16 cellular contexts compared by ENCODE assay signal in genomic region chr11:64857485-64857884, GRCh38. TPM values are rescaled to one million over a fixed set of nuclear protein-coding genes. Genes with fewer than 3 reads are reported as not detected.
DNase-seq lines count a peak whose midpoint lies in the region; ATAC-seq, FAIRE-seq and TF ChIP-seq lines count a peak whose summit lies in the region.
"Had no signal": no experiment of that assay in that cellular context is flagged by ENCODE, and none has a peak within 500 bp of the region (broad histone marks: within the 10 kb centered on the region; RNA-seq: fewer than 3 reads in every experiment).

No MANE protein-coding gene starts in this region.

- no peaks in the 10 kb centered on the region for H4K20me1 ChIP-seq in Karpas-422 (ENCODE audit: insufficient read depth, low read depth, low read length)

- no peaks in the 10 kb centered on the region for H3K9me2 ChIP-seq in Karpas-422 (replicated peaks; ENCODE audit: insufficient read depth, low read length)

- peaks cover 57% of the 10 kb centered on the region for H3K4me1 ChIP-seq in A549
- H3K4me1 ChIP-seq in Karpas-422 (ENCODE audit: low read length): peaks cover 41% of the 10 kb centered on the region

- H3K4me2 ChIP-seq in A549 (no peak overlapping the region), Karpas-422 (ENCODE audit: low read depth, low read length, poor library complexity, severe bottlenecking) (no peak overlapping the region)

- no peaks in the 10 kb centered on the region for H3K27me3 ChIP-seq in Karpas-422 (ENCODE audit: low read length)

- H3K9me3 ChIP-seq in A549 (no peaks in the 10 kb centered on the region), Karpas-422 (ENCODE audit: low read length) (no peaks in the 10 kb centered on the region)
- H3K9me3 ChIP-seq: Caco-2 had no signal

- peak overlapping the region; percentile 71 for H3K27ac Mint-ChIP-seq in HFFc6
- H3K27ac Mint-ChIP-seq in activated naive CD8-positive, alpha-beta T cell treated with anti-CD3 and anti-CD28 coated beads, Interleukin-2, amount 10 ng/mL, durations not matched to agents 7 days and 5 days: peak overlapping the region; percentile 64
- H3K27ac Mint-ChIP-seq in natural killer cell: peak overlapping the region; percentile 95 to 96
- H3K27ac Mint-ChIP-seq: type B pancreatic cell, WTC11 had no signal

- no peaks in the 10 kb centered on the region for H3K36me3 ChIP-seq in Karpas-422 (ENCODE audit: insufficient read depth, low read length)

- H3K9ac ChIP-seq in Karpas-422 (ENCODE audit: low read length): no peak overlapping the region

- no peak overlapping the region for H3K4me3 Mint-ChIP-seq in HFFc6
- no peak overlapping the region for H3K4me3 Mint-ChIP-seq in activated naive CD8-positive, alpha-beta T cell treated with anti-CD3 and anti-CD28 coated beads, Interleukin-2, amount 10 ng/mL, durations not matched to agents 7 days and 5 days
- peak overlapping the region; percentile 37 for H3K4me3 Mint-ChIP-seq in natural killer cell
- H3K4me3 Mint-ChIP-seq: endodermal cell, type B pancreatic cell, WTC11 had no signal

- peak overlapping the region; percentile 91 to 92 for H3K27ac ChIP-seq in A549
- no peak overlapping the region for H3K27ac ChIP-seq in Karpas-422 (ENCODE audit: low read length)

- TF ChIP-seq RAD21 in A549 (conservative IDR thresholded peaks at IDR 0.05 in 1 of 2, IDR thresholded peaks at IDR 0.05 in 1 of 2): no peak

- CTCF ChIA-PET in A549 (lab: Yijun Ruan, JAX): interaction anchor here (0.6 to 39.4 kb wide), 4 partner anchors 4 to 204 kb away, joined by 3 to 1607 read pairs (median 462); partner anchors contain the start of genes CDC42BPG and EHD1

- TF ChIP-seq EP300 in A549 (IDR thresholded peaks at IDR 0.05): no peak

- H3K9me3 Mint-ChIP-seq in HFFc6: no peaks in the 10 kb centered on the region
- H3K9me3 Mint-ChIP-seq in activated naive CD8-positive, alpha-beta T cell treated with anti-CD3 and anti-CD28 coated beads, Interleukin-2, amount 10 ng/mL, durations not matched to agents 7 days and 5 days: no peaks in the 10 kb centered on the region
- H3K9me3 Mint-ChIP-seq in natural killer cell: no peaks in the 10 kb centered on the region
- H3K9me3 Mint-ChIP-seq: endodermal cell, type B pancreatic cell, WTC11 had no signal

- TF ChIP-seq CTCF in A549 (IDR thresholded peaks at IDR 0.05) (no peak), HFFc6 (IDR thresholded peaks at IDR 0.05) (no peak), natural killer cell (IDR thresholded peaks at IDR 0.05) (no peak)

- 92% methylated on average over 6 of the region's 6 CpGs for WGBS in A549 (ENCODE audit: missing lambda C conversion rate)

- TF ChIP-seq POLR2A in A549 (IDR thresholded peaks at IDR 0.05; ENCODE audit: low read length): no peak

- peaks cover 23% of the 10 kb centered on the region for H3K36me3 Mint-ChIP-seq in HFFc6 (ENCODE audit: low read depth)
- H3K36me3 Mint-ChIP-seq in activated naive CD8-positive, alpha-beta T cell treated with anti-CD3 and anti-CD28 coated beads, Interleukin-2, amount 10 ng/mL, durations not matched to agents 7 days and 5 days: peaks cover 26% of the 10 kb centered on the region
- no peaks in the 10 kb centered on the region for H3K36me3 Mint-ChIP-seq in natural killer cell
- H3K36me3 Mint-ChIP-seq: WTC11 had no signal

- POLR2A ChIA-PET in A549 (lab: Yijun Ruan, JAX): interaction anchor here (1.3 kb wide), 1 partner anchor 23 kb away, joined by 3 read pairs; no protein-coding TSS in a partner anchor
- POLR2A ChIA-PET in activated naive CD8-positive, alpha-beta T cell treated with anti-CD3 and anti-CD28 coated beads, Interleukin-2, amount 10 ng/mL, durations not matched to agents 7 days and 5 days (lab: Charles Lee): interaction anchor here (0.6 to 27.4 kb wide), 4 partner anchors 11 to 189 kb away, joined by 3 to 782 read pairs (median 30); partner anchors contain the start of gene EHD1

- H3K4me3 ChIP-seq in A549 (no peak overlapping the region), Karpas-422 (ENCODE audit: low read length) (no peak overlapping the region)

- ATAC-seq in A549: no peak
- no peak for ATAC-seq in activated naive CD8-positive, alpha-beta T cell treated with anti-CD3 and anti-CD28 coated beads, Interleukin-2, amount 10 ng/mL, durations not matched to agents 7 days and 5 days (ENCODE audit: low read depth)
- no peak for ATAC-seq in natural killer cell
- ATAC-seq in GM21825 (IDR thresholded peaks at IDR 0.05; ENCODE audit: unreplicated experiment): no peak
- ATAC-seq: WTC11 had no signal

- no peak for FAIRE-seq in A549 (lab: Jason Lieb, UNC)

- H3K79me2 ChIP-seq in Karpas-422 (ENCODE audit: low read length): peaks cover 13% of the 10 kb centered on the region

- DNase-seq in A549 (ENCODE audit: low read depth in 1 of 2, low spot score in 1 of 2) (no peak), HFFc6 (no peak), natural killer cell (no peak), SKM-1 treated with dmso at 0.1 percent for 144 hours (lab: John Stamatoyannopoulos, UW; ENCODE audit: unreplicated experiment) (no peak), Karpas-422 (no peak), GDM1 (lab: John Stamatoyannopoulos, UW) (no peak)
- DNase-seq in activated naive CD8-positive, alpha-beta T cell treated with anti-CD3 and anti-CD28 coated beads, Interleukin-2, amount 10 ng/mL, durations not matched to agents 7 days and 5 days: no peak
- DNase-seq: amniotic stem cell; endodermal cell; NCI-H2081; stimulated activated CD4-positive, alpha-beta T cell treated with anti-CD3 and anti-CD28 coated beads, Interleukin-4, amount 100 ng/mL, for 1 hour had no signal

- H3K27me3 Mint-ChIP-seq in HFFc6 (ENCODE audit: insufficient read depth): no peaks in the 10 kb centered on the region
- no peaks in the 10 kb centered on the region for H3K27me3 Mint-ChIP-seq in activated naive CD8-positive, alpha-beta T cell treated with anti-CD3 and anti-CD28 coated beads, Interleukin-2, amount 10 ng/mL, durations not matched to agents 7 days and 5 days
- H3K27me3 Mint-ChIP-seq in natural killer cell (ENCODE audit: low read depth in 2 of 2): no peaks in the 10 kb centered on the region
- H3K27me3 Mint-ChIP-seq: type B pancreatic cell had no signal

- intact Hi-C loops in natural killer cell (cut with micrococcal nuclease): no loop called here

- H3K4me1 Mint-ChIP-seq in HFFc6 (ENCODE audit: low read depth) (peaks cover 33% of the 10 kb centered on the region), natural killer cell (peaks cover 61 to 81% of the 10 kb centered on the region in 2 donors)
- peaks cover 68% of the 10 kb centered on the region for H3K4me1 Mint-ChIP-seq in activated naive CD8-positive, alpha-beta T cell treated with anti-CD3 and anti-CD28 coated beads, Interleukin-2, amount 10 ng/mL, durations not matched to agents 7 days and 5 days
- H3K4me1 Mint-ChIP-seq: endodermal cell, WTC11 had no signal

- H2AFZ ChIP-seq in Karpas-422 (ENCODE audit: low read length): no peak overlapping the region

RNA-seq across cellular contexts. Expression of gene CDC42BPG, which starts 13.0 kb away (rescaled TPM):
- polyA plus RNA-seq in A549 (2011; rRNA removed) (0.35 and 0.50 TPM in 2 replicates), A549 (2017; fragmentation: RNase III; extraction: RNeasy Plus Mini Kit Qiagen cat#74134 plus additional on column Dnase treatment) (1.0 to 1.1 TPM (median 1.0 TPM) in 3 replicates)
- polyA plus RNA-seq in A549 (2012; cell fraction: cytosol; rRNA removed): 0.26 and 0.49 TPM in 2 replicates
- polyA plus RNA-seq in A549 (2012; cell fraction: nucleus; rRNA removed): 1.3 and 1.8 TPM in 2 replicates
- polyA minus RNA-seq in A549 (2011; rRNA and poly(A)+ RNA removed): 0.45 and 1.0 TPM in 2 replicates
- under 1 TPM in 5 of 6 experiments, not detected in 1; 0.02 to 0.21 (median 0.05) TPM for total RNA-seq in HFFc6 (2021; fragmentation: NEBNext Ultra II Directional; extraction: Animal tissue kit (Norgen Biotek cat#: 25700))
- 1 to 10 TPM; 3.4 to 3.5 TPM for total RNA-seq in activated naive CD8-positive, alpha-beta T cell treated with anti-CD3 and anti-CD28 coated beads, Interleukin-2, amount 10 ng/mL, durations not matched to agents 7 days and 5 days
- total RNA-seq in natural killer cell: 10 to 100 TPM in 2 of 3 donors, 1 to 10 TPM in 1; 8.2 to 12.7 (median 10.7) TPM
- total RNA-seq in Karpas-422 (2014; rRNA removed; shearing (Covaris generic); ENCODE audit: low replicate concordance): 0.15 and 0.22 TPM in 2 replicates
- polyA plus RNA-seq: neural cell had no signal

RNA-seq across cellular contexts. Expression of gene EHD1, which starts 20.9 kb away (rescaled TPM):
- polyA plus RNA-seq in A549 (2011; rRNA removed): 25.9 and 27.7 TPM in 2 replicates
- 96.0 and 103 TPM in 2 replicates for polyA plus RNA-seq in A549 (2012; cell fraction: cytosol; rRNA removed)
- 153 and 200 TPM in 2 replicates for polyA plus RNA-seq in A549 (2012; cell fraction: nucleus; rRNA removed)
- polyA plus RNA-seq in A549 (2017; fragmentation: RNase III; extraction: RNeasy Plus Mini Kit Qiagen cat#74134 plus additional on column Dnase treatment): 37.8 to 52.4 TPM (median 43.4 TPM) in 3 replicates
- polyA minus RNA-seq in A549 (2011; rRNA and poly(A)+ RNA removed): 65.8 and 67.3 TPM in 2 replicates
- 100 to 1,000 TPM; 189 to 227 (median 197) TPM for total RNA-seq in HFFc6 (2021; fragmentation: NEBNext Ultra II Directional; extraction: Animal tissue kit (Norgen Biotek cat#: 25700))
- 100 to 1,000 TPM; 187 to 195 TPM for total RNA-seq in activated naive CD8-positive, alpha-beta T cell treated with anti-CD3 and anti-CD28 coated beads, Interleukin-2, amount 10 ng/mL, durations not matched to agents 7 days and 5 days
- total RNA-seq in natural killer cell: 100 to 1,000 TPM; 218 to 246 (median 225) TPM
- total RNA-seq in Karpas-422 (2014; rRNA removed; shearing (Covaris generic); ENCODE audit: low replicate concordance): 30.8 and 77.3 TPM in 2 replicates

RNA-seq across cellular contexts. Expression of gene MEN1, which starts 47.1 kb away (rescaled TPM):
- polyA plus RNA-seq in A549 (2011; rRNA removed) (17.0 and 18.5 TPM in 2 replicates), A549 (2017; fragmentation: RNase III; extraction: RNeasy Plus Mini Kit Qiagen cat#74134 plus additional on column Dnase treatment) (30.2 to 35.5 TPM (median 34.7 TPM) in 3 replicates)
- 50.1 and 64.4 TPM in 2 replicates for polyA plus RNA-seq in A549 (2012; cell fraction: cytosol; rRNA removed)
- 94.3 and 126 TPM in 2 replicates for polyA plus RNA-seq in A549 (2012; cell fraction: nucleus; rRNA removed)
- polyA minus RNA-seq in A549 (2011; rRNA and poly(A)+ RNA removed): 13.9 and 14.7 TPM in 2 replicates
- total RNA-seq in HFFc6 (2021; fragmentation: NEBNext Ultra II Directional; extraction: Animal tissue kit (Norgen Biotek cat#: 25700)): 10 to 100 TPM; 23.9 to 35.5 (median 26.9) TPM
- 10 to 100 TPM; 37.4 to 39.0 TPM for total RNA-seq in activated naive CD8-positive, alpha-beta T cell treated with anti-CD3 and anti-CD28 coated beads, Interleukin-2, amount 10 ng/mL, durations not matched to agents 7 days and 5 days
- 10 to 100 TPM; 29.3 to 42.2 (median 32.2) TPM for total RNA-seq in natural killer cell
- total RNA-seq in Karpas-422 (2014; rRNA removed; shearing (Covaris generic); ENCODE audit: low replicate concordance): 27.6 and 28.3 TPM in 2 replicates

RNA-seq across cellular contexts. Expression of gene MAP4K2, which starts 54.5 kb away (rescaled TPM):
- polyA plus RNA-seq in A549 (2011; rRNA removed): 9.4 and 10.2 TPM in 2 replicates
- 13.1 and 13.5 TPM in 2 replicates for polyA plus RNA-seq in A549 (2012; cell fraction: cytosol; rRNA removed)
- polyA plus RNA-seq in A549 (2012; cell fraction: nucleus; rRNA removed): 25.7 and 33.8 TPM in 2 replicates
- polyA plus RNA-seq in A549 (2017; fragmentation: RNase III; extraction: RNeasy Plus Mini Kit Qiagen cat#74134 plus additional on column Dnase treatment): 8.4 to 10.6 TPM (median 9.9 TPM) in 3 replicates
- polyA minus RNA-seq in A549 (2011; rRNA and poly(A)+ RNA removed): 11.3 and 17.7 TPM in 2 replicates
- 10 to 100 TPM; 18.0 to 21.6 (median 20.9) TPM for total RNA-seq in HFFc6 (2021; fragmentation: NEBNext Ultra II Directional; extraction: Animal tissue kit (Norgen Biotek cat#: 25700))
- total RNA-seq in activated naive CD8-positive, alpha-beta T cell treated with anti-CD3 and anti-CD28 coated beads, Interleukin-2, amount 10 ng/mL, durations not matched to agents 7 days and 5 days: 10 to 100 TPM; 92.0 to 96.2 TPM
- total RNA-seq in natural killer cell: 10 to 100 TPM; 38.3 to 40.6 (median 38.7) TPM
- total RNA-seq in Karpas-422 (2014; rRNA removed; shearing (Covaris generic); ENCODE audit: low replicate concordance): 62.0 and 84.2 TPM in 2 replicates

RNA-seq across cellular contexts. Expression of gene ATG2A, which starts 59.5 kb away (rescaled TPM):
- polyA plus RNA-seq in A549 (2011; rRNA removed) (3.1 and 4.0 TPM in 2 replicates), A549 (2017; fragmentation: RNase III; extraction: RNeasy Plus Mini Kit Qiagen cat#74134 plus additional on column Dnase treatment) (10.7 to 13.4 TPM (median 12.8 TPM) in 3 replicates)
- 9.1 and 14.1 TPM in 2 replicates for polyA plus RNA-seq in A549 (2012; cell fraction: cytosol; rRNA removed)
- polyA plus RNA-seq in A549 (2012; cell fraction: nucleus; rRNA removed): 34.5 and 48.9 TPM in 2 replicates
- 8.2 TPM in 2 replicates for polyA minus RNA-seq in A549 (2011; rRNA and poly(A)+ RNA removed)
- total RNA-seq in HFFc6 (2021; fragmentation: NEBNext Ultra II Directional; extraction: Animal tissue kit (Norgen Biotek cat#: 25700)): 10 to 100 TPM; 19.0 to 21.7 (median 20.0) TPM
- 10 to 100 TPM; 34.5 to 39.7 TPM for total RNA-seq in activated naive CD8-positive, alpha-beta T cell treated with anti-CD3 and anti-CD28 coated beads, Interleukin-2, amount 10 ng/mL, durations not matched to agents 7 days and 5 days
- 100 to 1,000 TPM; 165 to 321 (median 259) TPM for total RNA-seq in natural killer cell
- 16.2 and 24.6 TPM in 2 replicates for total RNA-seq in Karpas-422 (2014; rRNA removed; shearing (Covaris generic); ENCODE audit: low replicate concordance)
